22 cellular contexts compared by ENCODE assay signal in genomic region chr22:20651286-20651685, GRCh38.
"Had no signal": no experiment of that assay in that cellular context is flagged by ENCODE, and none has a peak within 500 bp of the region (broad histone marks: within the 10 kb centered on the region; RNA-seq: fewer than 3 reads in every experiment).

No MANE protein-coding gene starts in this region.

- ATAC-seq: lower lobe of right lung; natural killer cell; stimulated activated memory B cell treated with anti-CD40 and anti-IgM and Interleukin-4, amounts not matched to agents 10 μg/mL and 1 μg/mL and 100 μg/mL, for 72 hours had no signal

- H3K36me3 ChIP-seq: adrenal gland, ascending aorta, lower lobe of right lung, neutrophil, sigmoid colon, stomach, suprapubic skin, transverse colon had no signal

- H3K9me3 ChIP-seq: adrenal gland, ascending aorta, lower lobe of right lung, neutrophil, sigmoid colon, stomach, suprapubic skin, transverse colon had no signal

- H3K27me3 ChIP-seq: adrenal gland, ascending aorta, sigmoid colon, stomach, suprapubic skin, transverse colon had no signal

- H3K4me3 Mint-ChIP-seq: activated CD4-positive, alpha-beta memory T cell treated with anti-CD3 and anti-CD28 coated beads, Interleukin-2, amount 10 ng/mL, durations not matched to agents 7 days and 5 days; activated CD4-positive, alpha-beta T cell treated with anti-CD3 and anti-CD28 coated beads, Interleukin-2, amount 10 ng/mL, durations not matched to agents 24 days and 14 days; activated naive CD8-positive, alpha-beta T cell; activated T-helper 1 cell treated with anti-CD3 and anti-CD28 coated beads, Interleukin-12 subunit alpha, Interleukin-12 subunit beta, Interleukin-2, Interleukin-4 antibody, amounts not matched to agents 30 ng/mL and 10 ng/mL and 1 ng/mL, durations not matched to agents 14 hours and 24 hours and 36 hours; mesothelial cell of epicardium; natural killer cell; stimulated activated memory B cell treated with anti-CD40 and anti-IgM and Interleukin-4, amounts not matched to agents 10 μg/mL and 1 μg/mL and 100 μg/mL, for 72 hours; T-helper 1 cell treated with Interleukin-12 subunit alpha and Interleukin-12 subunit beta and Interleukin-4 antibody, amounts not matched to agents 30 μg/mL and 1 μg/mL, for 36 hours had no signal

- H3K27ac ChIP-seq: adrenal gland, ascending aorta, epithelial cell of prostate, lower lobe of right lung, neutrophil, sigmoid colon, stomach, suprapubic skin, transverse colon had no signal

- H3K4me1 Mint-ChIP-seq: activated CD4-positive, alpha-beta memory T cell treated with anti-CD3 and anti-CD28 coated beads, Interleukin-2, amount 10 ng/mL, durations not matched to agents 7 days and 5 days; activated CD4-positive, alpha-beta T cell treated with anti-CD3 and anti-CD28 coated beads, Interleukin-2, amount 10 ng/mL, durations not matched to agents 24 days and 14 days; mesothelial cell of epicardium; stimulated activated memory B cell treated with anti-CD40 and anti-IgM and Interleukin-4, amounts not matched to agents 10 μg/mL and 1 μg/mL and 100 μg/mL, for 72 hours had no signal

- H3K36me3 Mint-ChIP-seq: mesothelial cell of epicardium; natural killer cell; stimulated activated memory B cell treated with anti-CD40 and anti-IgM and Interleukin-4, amounts not matched to agents 10 μg/mL and 1 μg/mL and 100 μg/mL, for 72 hours had no signal

- H3K4me3 ChIP-seq: adrenal gland, ascending aorta, lower lobe of right lung, sigmoid colon, smooth muscle cell, stomach, suprapubic skin, transverse colon had no signal

- H3K4me1 ChIP-seq: adrenal gland, ascending aorta, lower lobe of right lung, sigmoid colon, stomach, suprapubic skin, transverse colon had no signal

- DNase-seq: activated CD4-positive, alpha-beta memory T cell treated with anti-CD3 and anti-CD28 coated beads, Interleukin-2, amount 10 ng/mL, durations not matched to agents 7 days and 5 days; activated CD4-positive, alpha-beta T cell treated with anti-CD3 and anti-CD28 coated beads, Interleukin-2, amount 10 ng/mL, durations not matched to agents 24 days and 14 days; activated CD4-positive, CD25-positive, alpha-beta regulatory T cell; central memory CD4-positive, alpha-beta T cell; lower lobe of right lung; natural killer cell; sigmoid colon; stimulated activated CD4-positive, alpha-beta T cell treated with anti-CD3 and anti-CD28 coated beads, Interleukin-15, amount 100 ng/mL, for 24 hours; stomach; T1000; transverse colon had no signal

- H3K27me3 Mint-ChIP-seq: activated naive CD8-positive, alpha-beta T cell had no signal

- H3K9me3 Mint-ChIP-seq: activated CD4-positive, alpha-beta memory T cell treated with anti-CD3 and anti-CD28 coated beads, Interleukin-2, amount 10 ng/mL, durations not matched to agents 7 days and 5 days; activated CD4-positive, alpha-beta T cell treated with anti-CD3 and anti-CD28 coated beads, Interleukin-2, amount 10 ng/mL, durations not matched to agents 24 days and 14 days; activated T-helper 1 cell treated with anti-CD3 and anti-CD28 coated beads, Interleukin-12 subunit alpha, Interleukin-12 subunit beta, Interleukin-2, Interleukin-4 antibody, amounts not matched to agents 30 ng/mL and 10 ng/mL and 1 ng/mL, durations not matched to agents 14 hours and 24 hours and 36 hours; mesothelial cell of epicardium; natural killer cell; stimulated activated memory B cell treated with anti-CD40 and anti-IgM and Interleukin-4, amounts not matched to agents 10 μg/mL and 1 μg/mL and 100 μg/mL, for 72 hours; T-helper 1 cell treated with Interleukin-12 subunit alpha and Interleukin-12 subunit beta and Interleukin-4 antibody, amounts not matched to agents 30 μg/mL and 1 μg/mL, for 36 hours had no signal

- H3K27ac Mint-ChIP-seq: activated CD4-positive, alpha-beta memory T cell treated with anti-CD3 and anti-CD28 coated beads, Interleukin-2, amount 10 ng/mL, durations not matched to agents 7 days and 5 days; activated CD4-positive, alpha-beta T cell treated with anti-CD3 and anti-CD28 coated beads, Interleukin-2, amount 10 ng/mL, durations not matched to agents 24 days and 14 days; activated naive CD8-positive, alpha-beta T cell; activated T-helper 1 cell treated with anti-CD3 and anti-CD28 coated beads, Interleukin-12 subunit alpha, Interleukin-12 subunit beta, Interleukin-2, Interleukin-4 antibody, amounts not matched to agents 30 ng/mL and 10 ng/mL and 1 ng/mL, durations not matched to agents 14 hours and 24 hours and 36 hours; mesothelial cell of epicardium; natural killer cell; stimulated activated memory B cell treated with anti-CD40 and anti-IgM and Interleukin-4, amounts not matched to agents 10 μg/mL and 1 μg/mL and 100 μg/mL, for 72 hours; T-helper 1 cell treated with Interleukin-12 subunit alpha and Interleukin-12 subunit beta and Interleukin-4 antibody, amounts not matched to agents 30 μg/mL and 1 μg/mL, for 36 hours had no signal
